Comparison of ENCODE assay signal across 15 cellular contexts in the genomic region with DNA sequence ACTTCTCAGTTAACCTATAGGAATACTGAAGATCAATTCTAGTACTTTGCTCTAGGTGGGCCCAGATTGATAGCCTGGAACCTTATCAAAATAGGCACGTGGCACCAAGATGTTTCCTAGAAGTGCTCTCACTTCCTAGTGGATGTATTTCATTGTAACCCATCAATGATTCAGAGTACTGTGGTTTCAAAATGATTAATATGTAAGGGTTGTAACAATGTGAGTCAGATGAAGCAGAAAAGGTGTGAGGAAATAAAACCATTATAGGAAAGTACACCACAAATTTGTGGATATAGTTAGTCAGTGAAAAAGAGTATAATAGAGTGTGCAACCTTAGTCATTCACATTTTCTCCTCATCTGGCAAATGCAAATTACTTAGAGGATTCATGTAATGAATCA.
DNase-seq lines count a peak whose midpoint lies in the region; ATAC-seq, FAIRE-seq and TF ChIP-seq lines count a peak whose summit lies in the region.
"Had no signal": no experiment of that assay in that cellular context is flagged by ENCODE, and none has a peak within 500 bp of the region (broad histone marks: within the 10 kb centered on the region; RNA-seq: fewer than 3 reads in every experiment).

No MANE protein-coding gene starts in this region.

- no peaks in the 10 kb centered on the region for H4K20me1 ChIP-seq in endothelial cell of umbilical vein (replicated peaks; ENCODE audit: control insufficient read depth, extremely low read depth, insufficient read depth, low read length)

- no peaks in the 10 kb centered on the region for H3K9me1 ChIP-seq in endothelial cell of umbilical vein (replicated peaks; ENCODE audit: control insufficient read depth, extremely low read depth, insufficient read depth, low read length)

- no peak overlapping the region for H3K27ac ChIP-seq in endothelial cell of umbilical vein (ENCODE audit: insufficient read depth, low read depth, low read length)
- H3K27ac ChIP-seq: WERI-Rb-1 had no signal

- H3K27me3 ChIP-seq in endothelial cell of umbilical vein (ENCODE audit: control insufficient read depth in 2 of 2, insufficient read depth in 2 of 2, low read length in 2 of 2) = no peaks in the 10 kb centered on the region

- DNase-seq in activated CD4-positive, CD25-positive, alpha-beta regulatory T cell treated with anti-CD3 and anti-CD28 coated beads, Interleukin-2, amount 50 U/mL, for 72 hours = no peak
- peak; percentile 54 for DNase-seq in MV-4-11 (lab: John Stamatoyannopoulos, UW)
- peak; percentile 54 for DNase-seq in endothelial cell of umbilical vein (ENCODE audit: low read depth, low spot score)
- peak; percentile 57 for DNase-seq in skeletal muscle cell (ENCODE audit: low read depth)
- DNase-seq in DMS53 treated with DMSO at 0.1 percent for 48 hours (lab: John Stamatoyannopoulos, UW; ENCODE audit: unreplicated experiment) = no peak
- DNase-seq: ACHN; activated gamma-delta T cell; effector CD8-positive, alpha-beta T cell; immature natural killer cell; naive B cell; NCI-H2171; WERI-Rb-1 had no signal

- no peak overlapping the region for H3K4me2 ChIP-seq in endothelial cell of umbilical vein (ENCODE audit: insufficient read depth, low read length)

- H3K4me1 ChIP-seq in endothelial cell of umbilical vein (ENCODE audit: control insufficient read depth, extremely low read depth, insufficient read depth, low read length) = no peaks in the 10 kb centered on the region

- intact Hi-C loops in endothelial cell of umbilical vein (cut with micrococcal nuclease) = no loop called here

- peak; percentile 80 for ATAC-seq in activated CD4-positive, CD25-positive, alpha-beta regulatory T cell treated with anti-CD3 and anti-CD28 coated beads, Interleukin-2, amount 50 U/mL, for 24 hours
- ATAC-seq in GM19351 (IDR thresholded peaks at IDR 0.05; ENCODE audit: unreplicated experiment) (no peak), GM21515 (IDR thresholded peaks at IDR 0.05; ENCODE audit: unreplicated experiment) (no peak)

- H3K9ac ChIP-seq in endothelial cell of umbilical vein (replicated peaks; ENCODE audit: extremely low read depth, insufficient read depth, low read length) = no peak overlapping the region

- no peaks in the 10 kb centered on the region for H3K36me3 ChIP-seq in endothelial cell of umbilical vein (ENCODE audit: control insufficient read depth in 2 of 2, extremely low read depth in 1 of 2, insufficient read depth in 2 of 2, low read length in 2 of 2)
- H3K36me3 ChIP-seq: WERI-Rb-1 had no signal

- H3K9me3 ChIP-seq in endothelial cell of umbilical vein (replicated peaks; ENCODE audit: control insufficient read depth, insufficient read depth, low read length) = no peaks in the 10 kb centered on the region

- no peak for FAIRE-seq in endothelial cell of umbilical vein (lab: Jason Lieb, UNC)

- CTCF ChIA-PET in endothelial cell of umbilical vein (lab: Charles Lee) = no interaction called here

- dilution Hi-C loops in endothelial cell of umbilical vein (cut with MboI; ENCODE audit: extremely low pct_ligation_motif_present, low sequenced_read_pairs) = no loop called here

- no peak overlapping the region for H2AFZ ChIP-seq in endothelial cell of umbilical vein (ENCODE audit: low read depth, low read length)

- no peak overlapping the region for H3K4me3 ChIP-seq in endothelial cell of umbilical vein (replicated peaks in 1 of 3; ENCODE audit: insufficient read depth in 1 of 3, low read depth in 1 of 3, low read length in 3 of 3)
- H3K4me3 ChIP-seq in skeletal muscle cell (ENCODE audit: low read depth, low read length) = no peak overlapping the region

- TF ChIP-seq CTCF in endothelial cell of umbilical vein (IDR thresholded peaks at IDR 0.05; ENCODE audit: extremely low read depth in 1 of 2, insufficient read depth in 1 of 2, low read depth in 1 of 2, low read length in 2 of 2) = no peak

- no TSS peak for BruUV-seq in endothelial cell of umbilical vein (replicated peaks; lab: Mats Ljungman, UMichigan)

- no peaks in the 10 kb centered on the region for H3K79me2 ChIP-seq in endothelial cell of umbilical vein (ENCODE audit: control insufficient read depth, insufficient read depth, low read length)

- no peak for TF ChIP-seq POLR2A in endothelial cell of umbilical vein (IDR thresholded peaks at IDR 0.05; ENCODE audit: low read depth, low read length)

- POLR2A ChIA-PET in endothelial cell of umbilical vein (lab: Charles Lee) = no interaction called here

TF ChIP-seq in endothelial cell of umbilical vein, 7 proteins besides CTCF, POLR2A, EP300 and RAD21:
- TF ChIP-seq FOS (IDR thresholded peaks at IDR 0.05; ENCODE audit: borderline replicate concordance, insufficient read depth, low read length) (peak; percentile 94), EZH2 (IDR thresholded peaks at IDR 0.05; ENCODE audit: borderline replicate concordance, low read depth, low read length, severe bottlenecking) (no peak), MYC (IDR thresholded peaks at IDR 0.05; ENCODE audit: low read depth, low read length) (no peak), JUN (IDR thresholded peaks at IDR 0.05; ENCODE audit: borderline replicate concordance, insufficient read depth, insufficient read length, low read depth) (no peak), POLR2AphosphoS5 (IDR thresholded peaks at IDR 0.05; ENCODE audit: insufficient read depth, low read depth, low read length) (peak; percentile 57), GATA2 (IDR thresholded peaks at IDR 0.05; ENCODE audit: insufficient read depth, insufficient read length, low read depth, low read length) (peak; percentile 81)
- TF ChIP-seq, protein P1, sequence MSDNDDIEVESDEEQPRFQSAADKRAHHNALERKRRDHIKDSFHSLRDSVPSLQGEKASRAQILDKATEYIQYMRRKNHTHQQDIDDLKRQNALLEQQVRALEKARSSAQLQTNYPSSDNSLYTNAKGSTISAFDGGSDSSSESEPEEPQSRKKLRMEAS (IDR thresholded peaks at IDR 0.05; ENCODE audit: insufficient read depth, insufficient read length) = no peak

Comparison
In these comparisons a context has a peak if more than half of its experiments do, and no peak if none do; other contexts are left out.
1. ATAC-seq: peak in activated CD4-positive, CD25-positive, alpha-beta regulatory T cell treated with anti-CD3 and anti-CD28 coated beads, Interleukin-2, amount 50 U/mL, for 24 hours (2 of 2); none in GM19351 (single experiment) and GM21515 (single experiment).
2. DNase-seq: peak in MV-4-11 (single experiment), endothelial cell of umbilical vein (single experiment) and skeletal muscle cell (single experiment); none in activated CD4-positive, CD25-positive, alpha-beta regulatory T cell treated with anti-CD3 and anti-CD28 coated beads, Interleukin-2, amount 50 U/mL, for 72 hours (single experiment) and DMS53 treated with DMSO at 0.1 percent for 48 hours (single experiment).